In the genomic region with DNA sequence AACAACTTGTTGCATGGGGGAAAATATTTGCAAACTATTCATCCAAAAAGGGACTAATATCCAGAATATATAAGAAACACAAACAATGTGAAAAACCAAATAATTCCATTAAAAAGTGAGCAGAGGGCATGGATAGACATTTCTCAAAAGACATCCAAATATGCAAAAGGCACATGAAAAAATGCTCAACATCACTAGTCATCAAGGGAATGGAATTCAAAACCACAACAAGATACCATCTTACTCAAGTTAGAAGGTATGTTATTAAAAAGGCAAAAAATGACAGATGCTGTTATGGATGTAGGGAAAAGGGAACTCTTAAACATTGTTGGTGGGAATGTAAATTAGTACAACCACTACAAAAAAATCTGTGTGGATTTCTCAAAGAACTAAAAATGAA, we compare ENCODE assay signal across 18 cellular contexts.
DNase-seq lines count a peak whose midpoint lies in the region; FAIRE-seq and TF ChIP-seq lines count a peak whose summit lies in the region.
"Had no signal": no experiment of that assay in that cellular context is flagged by ENCODE, and none has a peak within 500 bp of the region (broad histone marks: within the 10 kb centered on the region; RNA-seq: fewer than 3 reads in every experiment).

No MANE protein-coding gene starts in this region.

- H3K9me3 ChIP-seq in OCI-LY7 (ENCODE audit: low read length) (no peaks in the 10 kb centered on the region), testis (no peaks in the 10 kb centered on the region)
- H3K9me3 ChIP-seq: MG63 had no signal

- no peak overlapping the region for H3K4me3 ChIP-seq in OCI-LY7 (ENCODE audit: low read depth, low read length, poor library complexity, severe bottlenecking)
- H3K4me3 ChIP-seq in testis: no peak overlapping the region
- H3K4me3 ChIP-seq: BLaER1 treated with 17β-estradiol and CSF1 and Interleukin-3, amounts not matched to agents 10 nM and 100 nM; esophagus muscularis mucosa; MG63 had no signal

- H3K27ac ChIP-seq in OCI-LY7 (ENCODE audit: low read depth, low read length, poor library complexity, severe bottlenecking) (no peak overlapping the region), testis (no peak overlapping the region)
- H3K27ac ChIP-seq: BLaER1 treated with 17β-estradiol and CSF1 and Interleukin-3, amounts not matched to agents 10 nM and 100 nM; esophagus muscularis mucosa had no signal

- no peak overlapping the region for H3K4me3 Mint-ChIP-seq in endothelial cell (ENCODE audit: unreplicated experiment)
- H3K4me3 Mint-ChIP-seq: activated CD8-positive, alpha-beta T cell treated with anti-CD3 and anti-CD28 coated beads for 36 hours; naive thymus-derived CD8-positive, alpha-beta T cell had no signal

- H3K4me1 ChIP-seq in OCI-LY7 (ENCODE audit: insufficient read depth, low read length, poor library complexity, severe bottlenecking): no peaks in the 10 kb centered on the region
- H3K4me1 ChIP-seq in testis: no peaks in the 10 kb centered on the region
- H3K4me1 ChIP-seq: BLaER1 treated with 17β-estradiol and CSF1 and Interleukin-3, amounts not matched to agents 10 nM and 100 nM; esophagus muscularis mucosa had no signal

- DNase-seq in GM03348 (ENCODE audit: low spot score): peak; percentile 37
- peak; percentile 47 for DNase-seq in RCC 7860 (ENCODE audit: low spot score)
- peak; percentile 44 for DNase-seq in fibroblast of gingiva (ENCODE audit: low read depth)
- DNase-seq in renal cortical epithelial cell (ENCODE audit: low read depth): peak; percentile 4
- DNase-seq in OCI-LY7 (ENCODE audit: low spot score): no peak
- no peak for DNase-seq in endothelial cell (ENCODE audit: low spot score)
- DNase-seq in testis: no peak
- DNase-seq in effector CD4-positive, alpha-beta T cell: no peak
- DNase-seq: activated CD8-positive, alpha-beta T cell treated with anti-CD3 and anti-CD28 coated beads for 36 hours; amygdala; dermis blood vessel endothelial cell; MG63; naive thymus-derived CD8-positive, alpha-beta T cell; NCI-H2029; NCI-H524 treated with DMSO at 0.1 percent for 48 hours had no signal

- H3K36me3 ChIP-seq in OCI-LY7 (ENCODE audit: insufficient read depth, low read length) (no peaks in the 10 kb centered on the region), testis (ENCODE audit: low read depth, missing control alignments) (no peaks in the 10 kb centered on the region)
- H3K36me3 ChIP-seq: BLaER1 treated with 17β-estradiol and CSF1 and Interleukin-3, amounts not matched to agents 10 nM and 100 nM; esophagus muscularis mucosa; MG63 had no signal

- no peaks in the 10 kb centered on the region for H3K4me1 Mint-ChIP-seq in endothelial cell (ENCODE audit: unreplicated experiment)
- H3K4me1 Mint-ChIP-seq: naive thymus-derived CD8-positive, alpha-beta T cell had no signal

- H3K4me2 ChIP-seq in OCI-LY7 (ENCODE audit: low read length): no peak overlapping the region
- H3K4me2 ChIP-seq: BLaER1 treated with 17β-estradiol and CSF1 and Interleukin-3, amounts not matched to agents 10 nM and 100 nM had no signal

- no peaks in the 10 kb centered on the region for H3K27me3 ChIP-seq in testis
- H3K27me3 ChIP-seq: BLaER1 treated with 17β-estradiol and CSF1 and Interleukin-3, amounts not matched to agents 10 nM and 100 nM; esophagus muscularis mucosa; MG63 had no signal

- intact Hi-C loops in OCI-LY7 (cut with micrococcal nuclease; ENCODE audit: unreplicated experiment): no loop called here
- intact Hi-C loops in testis (cut with DNase I; ENCODE audit: low total_unique reads): no loop called here

- TF ChIP-seq POLR2A in testis (IDR thresholded peaks at IDR 0.05): no peak

- POLR2A ChIA-PET in OCI-LY7 (lab: Charles Lee): no interaction called here

- H3K79me2 ChIP-seq in OCI-LY7 (ENCODE audit: insufficient read depth, low read depth, low read length): no peaks in the 10 kb centered on the region

- no peaks in the 10 kb centered on the region for H3K9me3 Mint-ChIP-seq in endothelial cell (ENCODE audit: unreplicated experiment)

- H3K36me3 Mint-ChIP-seq in endothelial cell (ENCODE audit: low read depth, unreplicated experiment): no peaks in the 10 kb centered on the region

- H3K27me3 Mint-ChIP-seq in endothelial cell (ENCODE audit: unreplicated experiment): peaks cover 3% of the 10 kb centered on the region
- H3K27me3 Mint-ChIP-seq: activated CD8-positive, alpha-beta T cell treated with anti-CD3 and anti-CD28 coated beads for 36 hours; naive thymus-derived CD8-positive, alpha-beta T cell had no signal

- no peak overlapping the region for H2AFZ ChIP-seq in OCI-LY7 (ENCODE audit: low read length)

- no peaks in the 10 kb centered on the region for H3K9me2 ChIP-seq in OCI-LY7 (ENCODE audit: insufficient read depth, low read length)

- CTCF ChIA-PET in OCI-LY7 (lab: Charles Lee; ENCODE audit: unreplicated experiment): no interaction called here

- FAIRE-seq in RCC 7860 (lab: Jason Lieb, UNC): peak; percentile 50

- TF ChIP-seq CTCF in OCI-LY7 (conservative IDR thresholded peaks at IDR 0.05; ENCODE audit: low read length) (no peak), endothelial cell (IDR thresholded peaks at IDR 0.05; ENCODE audit: unreplicated experiment) (no peak), testis (IDR thresholded peaks at IDR 0.05) (no peak)

- no peaks in the 10 kb centered on the region for H4K20me1 ChIP-seq in OCI-LY7 (ENCODE audit: insufficient read depth, low read length)
- H4K20me1 ChIP-seq: BLaER1 treated with 17β-estradiol and CSF1 and Interleukin-3, amounts not matched to agents 10 nM and 100 nM had no signal

- H3K27ac Mint-ChIP-seq in endothelial cell (ENCODE audit: unreplicated experiment): no peak overlapping the region
- H3K27ac Mint-ChIP-seq: activated CD8-positive, alpha-beta T cell treated with anti-CD3 and anti-CD28 coated beads for 36 hours; activated T-helper 2 cell treated with anti-CD3 and anti-CD28 coated beads, Interferon-gamma antibody, Interleukin-2, Interleukin-4, amounts not matched to agents 10 μg/mL and 5 μg/mL and 100 μg/mL, durations not matched to agents 14 hours and 24 hours and 36 hours; naive thymus-derived CD8-positive, alpha-beta T cell had no signal

- BruUV-seq in OCI-LY7 (replicated peaks; lab: Mats Ljungman, UMichigan): no TSS peak

Comparison
In these comparisons a context has a peak if more than half of its experiments do, and no peak if none do; other contexts are left out.
1. DNase-seq: peak in GM03348 (single experiment), RCC 7860 (single experiment), fibroblast of gingiva (single experiment) and renal cortical epithelial cell (single experiment); none in OCI-LY7 (single experiment), endothelial cell (single experiment), testis (single experiment) and effector CD4-positive, alpha-beta T cell (single experiment).